ENCODE assay signal across 14 cellular contexts in the genomic region with DNA sequence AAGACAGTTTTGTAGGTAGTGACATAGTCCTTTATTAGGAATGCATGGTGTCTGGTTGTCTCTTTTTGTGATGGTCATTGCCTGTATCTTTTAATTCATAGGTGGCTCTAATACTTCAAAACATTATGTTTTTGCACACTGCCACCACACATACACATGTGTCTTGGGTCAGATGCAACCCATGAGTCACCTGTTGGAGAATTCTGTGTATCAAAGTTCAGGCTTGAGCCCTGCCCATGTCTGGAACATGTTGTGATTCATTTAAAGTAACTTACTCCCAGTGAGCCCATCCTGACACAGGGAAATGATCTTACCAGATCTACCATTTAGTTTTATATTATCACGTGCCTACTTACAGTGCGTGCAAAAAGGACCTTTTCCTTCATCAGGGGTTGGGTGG.
DNase-seq lines count a peak whose midpoint lies in the region; ATAC-seq and TF ChIP-seq lines count a peak whose summit lies in the region.
"Had no signal": no experiment of that assay in that cellular context is flagged by ENCODE, and none has a peak within 500 bp of the region (broad histone marks: within the 10 kb centered on the region; RNA-seq: fewer than 3 reads in every experiment).

No MANE protein-coding gene starts in this region.

- DNase-seq in AG10803 (ENCODE audit: low read depth): peak; percentile 60
- DNase-seq in M059J (ENCODE audit: low read depth): peak; percentile 81
- peak; percentile 76 for DNase-seq in epithelial cell of prostate (ENCODE audit: low read depth, low spot score)
- peak in 1 of 3 donors; percentile 49 for DNase-seq in mucosa of descending colon
- no peak for DNase-seq in cortex of kidney (lab: John Stamatoyannopoulos, UW)
- no peak for DNase-seq in substantia nigra (lab: John Stamatoyannopoulos, UW)
- DNase-seq: NCI-H1092 treated with DMSO at 0.1 percent for 48 hours, NCI-H526 treated with DMSO at 0.1 percent for 48 hours, SIG-M5 had no signal

- intact Hi-C loops in mucosa of descending colon (cut with DNase I, micrococcal nuclease): no loop called here

- H3K4me1 Mint-ChIP-seq in activated T-helper 17 cell treated with anti-CD3 and anti-CD28 coated beads, Interleukin-2, amount 50 U/mL, for 72 hours: no peaks in the 10 kb centered on the region
- H3K4me1 Mint-ChIP-seq: central memory CD8-positive, alpha-beta T cell; memory B cell had no signal

- H3K36me3 Mint-ChIP-seq in activated T-helper 17 cell treated with anti-CD3 and anti-CD28 coated beads, Interleukin-2, amount 50 U/mL, for 72 hours (ENCODE audit: low read depth): peaks cover 65% of the 10 kb centered on the region

- no peaks in the 10 kb centered on the region for H3K9me3 Mint-ChIP-seq in activated T-helper 17 cell treated with anti-CD3 and anti-CD28 coated beads, Interleukin-2, amount 50 U/mL, for 72 hours
- H3K9me3 Mint-ChIP-seq: central memory CD8-positive, alpha-beta T cell; memory B cell had no signal

- TF ChIP-seq CTCF in AG10803 (conservative IDR thresholded peaks at IDR 0.05; ENCODE audit: low read length): no peak
- TF ChIP-seq CTCF in mucosa of descending colon (IDR thresholded peaks at IDR 0.05): no peak

- no peak overlapping the region for H3K4me3 Mint-ChIP-seq in activated T-helper 17 cell treated with anti-CD3 and anti-CD28 coated beads, Interleukin-2, amount 50 U/mL, for 72 hours
- H3K4me3 Mint-ChIP-seq: central memory CD8-positive, alpha-beta T cell; memory B cell had no signal

- peaks cover under 1% of the 10 kb centered on the region for H3K36me3 ChIP-seq in mucosa of descending colon (ENCODE audit: low read depth)

- ATAC-seq in mucosa of descending colon (peak; percentile 96), HG02610 (IDR thresholded peaks at IDR 0.05; ENCODE audit: unreplicated experiment) (no peak)
- ATAC-seq in activated T-helper 17 cell treated with anti-CD3 and anti-CD28 coated beads, Interleukin-2, amount 50 U/mL, for 72 hours (replicated peaks): no peak

- no peaks in the 10 kb centered on the region for H3K9me3 ChIP-seq in mucosa of descending colon
- H3K9me3 ChIP-seq: tibial nerve had no signal

- peaks cover 11% of the 10 kb centered on the region for H3K4me1 ChIP-seq in mucosa of descending colon (ENCODE audit: low read depth)

- H3K27ac ChIP-seq in epithelial cell of prostate (peak overlapping the region; percentile 52), substantia nigra (ENCODE audit: low read depth, low read length, poor library complexity, severe bottlenecking) (no peak overlapping the region)
- H3K27ac ChIP-seq: tibial nerve had no signal

- no peak overlapping the region for H3K27ac Mint-ChIP-seq in activated T-helper 17 cell treated with anti-CD3 and anti-CD28 coated beads, Interleukin-2, amount 50 U/mL, for 72 hours
- H3K27ac Mint-ChIP-seq: memory B cell had no signal

- no peaks in the 10 kb centered on the region for H3K27me3 Mint-ChIP-seq in activated T-helper 17 cell treated with anti-CD3 and anti-CD28 coated beads, Interleukin-2, amount 50 U/mL, for 72 hours
- H3K27me3 Mint-ChIP-seq: central memory CD8-positive, alpha-beta T cell; memory B cell had no signal

- H3K4me3 ChIP-seq in AG10803 (ENCODE audit: low read length) (no peak overlapping the region), mucosa of descending colon (no peak overlapping the region)
- H3K4me3 ChIP-seq: tibial nerve had no signal

Comparison
In these comparisons a context has a peak if more than half of its experiments do, and no peak if none do; other contexts are left out.
1. DNase-seq: peak in AG10803 (single experiment), M059J (single experiment) and epithelial cell of prostate (single experiment); none in cortex of kidney (single experiment) and substantia nigra (0 of 49).